Comparison of ENCODE assay signal across 23 cellular contexts in the genomic region with DNA sequence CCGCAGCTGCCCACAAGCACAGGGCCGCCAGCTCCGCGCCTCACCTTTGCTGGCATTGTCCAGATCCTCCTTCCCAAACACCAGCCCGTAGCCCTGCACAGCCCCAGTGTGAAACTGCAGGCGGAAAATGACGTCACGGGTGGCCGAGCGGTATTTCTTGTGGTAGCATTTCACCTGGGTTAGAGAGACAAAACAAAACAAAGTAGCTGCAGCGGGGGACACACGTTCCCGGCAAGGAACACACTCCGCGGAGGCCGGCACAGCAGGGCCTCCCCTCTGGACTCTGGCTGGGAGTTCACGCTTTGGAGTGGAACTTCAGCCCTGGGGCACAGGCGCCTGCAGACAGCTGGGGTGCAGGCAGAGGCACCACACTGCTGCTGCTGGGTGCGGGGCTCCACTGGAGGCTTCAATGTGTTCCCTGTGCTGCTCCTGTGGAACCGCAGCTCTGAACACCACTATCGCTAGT.
A peak's percentile ranks its signal among the peaks of the same experiment; 100 is the strongest.
DNase-seq lines count a peak whose midpoint lies in the region; TF ChIP-seq lines count a peak whose summit lies in the region.
"Had no signal": no experiment of that assay in that cellular context is flagged by ENCODE, and none has a peak within 500 bp of the region (broad histone marks: within the 10 kb centered on the region; RNA-seq: fewer than 3 reads in every experiment).

No MANE protein-coding gene starts in this region.

- 59 to 68% methylated on average over 12 to 21 of the region's 21 CpGs for WGBS in thyroid gland, 2 donors

- H3K4me1 ChIP-seq in HEK293 (ENCODE audit: control insufficient read depth, insufficient read depth, low read length) (no peaks in the 10 kb centered on the region), thyroid gland (peaks cover 32 to 38% of the 10 kb centered on the region in 2 donors)

- POLR2A ChIA-PET in HEK293 (lab: Yijun Ruan, JAX), result no interaction called here

- DNase-seq in SK-MEL-5 (ENCODE audit: low read depth, low spot score), result peak; percentile 48
- DNase-seq in mesenteric fat pad (ENCODE audit: low spot score), result peak; percentile 82
- DNase-seq in thyroid gland, result peak; percentile 81
- no peak for DNase-seq in NCI-H524 treated with DMSO at 0.1 percent for 48 hours (lab: John Stamatoyannopoulos, UW)
- DNase-seq in NCI-H2029 treated with DMSO at 0.1 percent for 48 hours (lab: John Stamatoyannopoulos, UW), result no peak
- DNase-seq in NCI-H2029 (lab: John Stamatoyannopoulos, UW), result no peak
- DNase-seq: activated CD4-positive, alpha-beta T cell treated with anti-CD3 and anti-CD28 coated beads for 1 hour; activated CD8-positive, alpha-beta memory T cell treated with anti-CD3 and anti-CD28 coated beads for 24 hours; activated naive CD4-positive, alpha-beta T cell treated with Interleukin-2 at 50 U/mL for 16 hours; activated T-cell treated with anti-CD3 and anti-CD28 coated beads, Interleukin-2, amount 50 U/mL, for 1 hour; brain microvascular endothelial cell; foreskin melanocyte; left lung; midbrain; NCI-H1092 treated with DMSO at 0.1 percent for 48 hours; NCI-H1930; NCI-H226; SIG-M5; substantia nigra; T-helper 1 cell had no signal

- in situ Hi-C loops in SK-MEL-5 (cut with HindIII; ENCODE audit: low pct_unique_long_range_greater_than_20kb, low sequenced_read_pairs), result no loop called here

- no peak overlapping the region for H3K4me3 ChIP-seq in HEK293 (ENCODE audit: low read depth, low read length)
- H3K4me3 ChIP-seq in thyroid gland (replicated peaks in 1 of 3), result no peak overlapping the region
- H3K4me3 ChIP-seq: esophagus muscularis mucosa, left lung had no signal

- intact Hi-C loops in thyroid gland (cut with DNase I), result no loop called here

- H3K36me3 ChIP-seq in HEK293 (ENCODE audit: control insufficient read depth in 2 of 2, insufficient read depth in 1 of 2, low read length in 2 of 2) (peaks cover 0 to 3% of the 10 kb centered on the region in 2 experiments; a peak in 1 of 3 replicates), thyroid gland (peaks cover 9 to 11% of the 10 kb centered on the region in 2 donors)

- CTCF ChIA-PET in HEK293 (lab: Yijun Ruan, JAX), result interaction anchor here (1.2 kb wide), 1 partner anchor 35 kb away, joined by 3 read pairs; no protein-coding TSS in a partner anchor

- no peaks in the 10 kb centered on the region for H3K27me3 ChIP-seq in thyroid gland
- H3K27me3 ChIP-seq: brain microvascular endothelial cell, esophagus muscularis mucosa, left lung had no signal

- no peaks in the 10 kb centered on the region for H3K9me3 ChIP-seq in HEK293 (ENCODE audit: control insufficient read depth, insufficient read depth, low read depth, low read length)
- H3K9me3 ChIP-seq in thyroid gland, result no peaks in the 10 kb centered on the region
- H3K9me3 ChIP-seq: esophagus muscularis mucosa, left lung had no signal

- TF ChIP-seq CTCF in HEK293 (tag by site-specific recombination; IDR thresholded peaks at IDR 0.05) (no peak), thyroid gland (IDR thresholded peaks at IDR 0.05) (peak in 1 of 6 experiments; percentile 2)

- H3K27ac ChIP-seq in HEK293 (ENCODE audit: extremely low read depth, low read depth, low read length), result no peak overlapping the region
- H3K27ac ChIP-seq in thyroid gland, result peak overlapping the region; percentile 12 to 81 (median 70)
- H3K27ac ChIP-seq: brain microvascular endothelial cell, C4-2B, esophagus muscularis mucosa, left lung had no signal

- peak in 1 of 2 donors; percentile 28 for TF ChIP-seq POLR2A in thyroid gland (IDR thresholded peaks at IDR 0.05)

TF ChIP-seq in HEK293, 187 proteins besides CTCF, POLR2A, EP300 and RAD21:
- TF ChIP-seq, protein P1, sequence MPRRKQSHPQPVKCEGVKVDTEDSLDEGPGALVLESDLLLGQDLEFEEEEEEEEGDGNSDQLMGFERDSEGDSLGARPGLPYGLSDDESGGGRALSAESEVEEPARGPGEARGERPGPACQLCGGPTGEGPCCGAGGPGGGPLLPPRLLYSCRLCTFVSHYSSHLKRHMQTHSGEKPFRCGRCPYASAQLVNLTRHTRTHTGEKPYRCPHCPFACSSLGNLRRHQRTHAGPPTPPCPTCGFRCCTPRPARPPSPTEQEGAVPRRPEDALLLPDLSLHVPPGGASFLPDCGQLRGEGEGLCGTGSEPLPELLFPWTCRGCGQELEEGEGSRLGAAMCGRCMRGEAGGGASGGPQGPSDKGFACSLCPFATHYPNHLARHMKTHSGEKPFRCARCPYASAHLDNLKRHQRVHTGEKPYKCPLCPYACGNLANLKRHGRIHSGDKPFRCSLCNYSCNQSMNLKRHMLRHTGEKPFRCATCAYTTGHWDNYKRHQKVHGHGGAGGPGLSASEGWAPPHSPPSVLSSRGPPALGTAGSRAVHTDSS (tag by site-specific recombination; IDR thresholded peaks at IDR 0.05), result no peak
- peak; percentile 78 for TF ChIP-seq ZIC2 (tag by site-specific recombination; IDR thresholded peaks at IDR 0.05)
- no peak for TF ChIP-seq ZNF10 (tag by site-specific recombination; IDR thresholded peaks at IDR 0.05)

Comparison
In these comparisons a context has a peak if more than half of its experiments do, and no peak if none do; other contexts are left out.
1. DNase-seq: peak in SK-MEL-5 (single experiment), mesenteric fat pad (single experiment) and thyroid gland (2 of 2); none in NCI-H524 treated with DMSO at 0.1 percent for 48 hours (single experiment), NCI-H2029 treated with DMSO at 0.1 percent for 48 hours (single experiment) and NCI-H2029 (single experiment).